ENCODE assay signal across 8 cellular contexts in genomic region chr1:220271706-220272046, GRCh38. TPM values are rescaled to one million over a fixed set of nuclear protein-coding genes. Genes with fewer than 3 reads are reported as not detected.
DNase-seq lines count a peak whose midpoint lies in the region; ATAC-seq and TF ChIP-seq lines count a peak whose summit lies in the region.

No MANE protein-coding gene starts in this region.

- H3K4me3 ChIP-seq in skeletal muscle tissue (ENCODE audit: low read length in 3 of 3): peak overlapping the region; percentile 95 to 98 (median 97)

- no peaks in the 10 kb centered on the region for H3K9me3 ChIP-seq in skeletal muscle tissue (ENCODE audit: control insufficient read depth in 3 of 3, low read length in 3 of 3)

- ATAC-seq in HG02571 (IDR thresholded peaks at IDR 0.05; ENCODE audit: unreplicated experiment): peak; percentile 4
- ATAC-seq in left cardiac atrium: peak; percentile 6 to 24
- ATAC-seq in GM18519 (IDR thresholded peaks at IDR 0.05; ENCODE audit: low FRiP score, unreplicated experiment): no peak

- H3K27ac ChIP-seq in VCaP (peak overlapping the region; percentile 78), skeletal muscle tissue (ENCODE audit: low read depth, low read length) (peak overlapping the region; percentile 83)

- DNase-seq in Daoy (ENCODE audit: low read depth) (peak; percentile 30), left cardiac atrium (peak; percentile 28), NCI-H2107 treated with DMSO at 0.1 percent for 48 hours (lab: John Stamatoyannopoulos, UW; ENCODE audit: unreplicated experiment) (no peak), cerebellar cortex (ENCODE audit: low spot score) (no peak)

- TF ChIP-seq CTCF in VCaP (conservative IDR thresholded peaks at IDR 0.05): no peak

- H3K9ac ChIP-seq in skeletal muscle tissue (ENCODE audit: low read depth in 1 of 3, low read length in 3 of 3): peak overlapping the region; percentile 94 to 95 (median 95)

- H3K36me3 ChIP-seq in skeletal muscle tissue (ENCODE audit: control insufficient read depth in 3 of 3, insufficient read depth in 3 of 3, low read length in 3 of 3): peaks cover 0 to 9% (median 4%) of the 10 kb centered on the region in 3 donors

- H3K4me1 ChIP-seq in skeletal muscle tissue (ENCODE audit: control insufficient read depth in 3 of 3, insufficient read depth in 3 of 3, low read length in 3 of 3): peaks cover 5 to 15% (median 11%) of the 10 kb centered on the region in 3 donors

- no peaks in the 10 kb centered on the region for H3K27me3 ChIP-seq in skeletal muscle tissue (ENCODE audit: control insufficient read depth in 3 of 3, insufficient read depth in 3 of 3, low read length in 3 of 3)

- intact Hi-C loops in left cardiac atrium (cut with DNase I): no loop called here

RNA-seq across cellular contexts. Expression of gene RAB3GAP2, which starts 0.6 kb away (rescaled TPM):
- total RNA-seq in Daoy (2014; rRNA removed; shearing (Covaris generic)): 26.3 and 28.8 TPM in 2 replicates
- total RNA-seq in left cardiac atrium: 10 to 100 TPM; 22.2 to 30.1 TPM
- 23.0 TPM for total RNA-seq in skeletal muscle tissue

Comparison
In these comparisons a context has a peak if more than half of its experiments do, and no peak if none do; other contexts are left out.
1. DNase-seq: peak in Daoy (single experiment) and left cardiac atrium (single experiment); none in NCI-H2107 treated with DMSO at 0.1 percent for 48 hours (single experiment) and cerebellar cortex (single experiment).